ENCODE assay signal across 9 cellular contexts in the genomic region with DNA sequence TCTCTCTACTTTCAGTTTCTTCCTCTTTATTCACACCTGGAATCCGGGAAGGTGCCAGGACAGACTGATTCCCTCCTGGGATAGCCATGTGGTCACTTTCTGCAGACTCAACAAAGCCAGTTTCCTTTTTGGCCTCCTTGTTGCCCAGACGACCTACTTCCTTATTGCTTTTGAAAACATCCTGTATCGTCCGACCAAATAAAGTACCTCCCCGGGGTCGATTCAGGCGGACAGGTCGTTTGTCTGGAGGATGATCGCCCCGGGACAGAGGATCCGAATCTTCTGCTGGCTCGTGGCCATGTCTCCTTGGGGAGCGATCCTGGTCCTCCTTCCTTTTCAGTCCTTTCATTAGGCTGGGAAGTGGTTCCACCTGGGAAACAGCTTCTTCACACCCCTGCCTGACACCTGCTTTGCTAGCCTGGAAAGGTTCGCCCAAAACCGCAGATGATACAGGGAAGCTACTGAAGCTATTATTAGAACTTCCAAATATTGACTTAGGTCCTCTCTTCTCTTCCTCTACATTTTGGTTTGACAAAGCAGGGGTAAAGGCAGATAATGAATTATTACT. TPM values are rescaled to one million over a fixed set of nuclear protein-coding genes. Genes with fewer than 3 reads are reported as not detected.
A peak's percentile ranks its signal among the peaks of the same experiment; 100 is the strongest.
DNase-seq lines count a peak whose midpoint lies in the region; ATAC-seq, FAIRE-seq and TF ChIP-seq lines count a peak whose summit lies in the region.
"Had no signal": no experiment of that assay in that cellular context is flagged by ENCODE, and none has a peak within 500 bp of the region (broad histone marks: within the 10 kb centered on the region; RNA-seq: fewer than 3 reads in every experiment).

No MANE protein-coding gene starts in this region.

- CTCF ChIA-PET in Calu3 (lab: Charles Lee) = no interaction called here

- no peak overlapping the region for H2AFZ ChIP-seq in astrocyte (ENCODE audit: low read depth, low read length)

- DNase-seq in Calu3 (no peak), M059J (ENCODE audit: low read depth) (peak; percentile 29), astrocyte (ENCODE audit: low read depth) (no peak), RPMI8226 (no peak), NCI-H1048 (lab: John Stamatoyannopoulos, UW) (no peak)
- DNase-seq in natural killer cell treated with Interleukin-12 subunit alpha and Interleukin-12 subunit beta and Interleukin-15 and Interleukin-18, amount 100 ng/mL, for 72 hours (ENCODE audit: low spot score) = no peak
- DNase-seq in stimulated activated CD4-positive, alpha-beta T cell treated with anti-CD3 and anti-CD28 coated beads, Interleukin-1b, Interleukin-23, amount 100 ng/mL, for 48 hours = no peak
- DNase-seq: hippocampal formation had no signal

- H3K27me3 Mint-ChIP-seq in Calu3 (ENCODE audit: unreplicated experiment) (no peaks in the 10 kb centered on the region), astrocyte (ENCODE audit: low read depth, unreplicated experiment) (no peaks in the 10 kb centered on the region)
- no peaks in the 10 kb centered on the region for H3K27me3 Mint-ChIP-seq in natural killer cell treated with Interleukin-12 subunit alpha and Interleukin-12 subunit beta and Interleukin-15 and Interleukin-18, amount 100 ng/mL, for 72 hours

- intact Hi-C loops in Calu3 (cut with micrococcal nuclease; ENCODE audit: unreplicated experiment) = no loop called here

- H3K36me3 Mint-ChIP-seq in Calu3 (ENCODE audit: insufficient read depth, unreplicated experiment) = peaks cover 28% of the 10 kb centered on the region
- H3K36me3 Mint-ChIP-seq in astrocyte (ENCODE audit: low read depth, unreplicated experiment) = peaks cover 17% of the 10 kb centered on the region
- H3K36me3 Mint-ChIP-seq in natural killer cell treated with Interleukin-12 subunit alpha and Interleukin-12 subunit beta and Interleukin-15 and Interleukin-18, amount 100 ng/mL, for 72 hours = peaks cover 11% of the 10 kb centered on the region

- peaks cover 66% of the 10 kb centered on the region for H3K79me2 ChIP-seq in astrocyte (ENCODE audit: insufficient read depth, low read length)

- peaks cover 21% of the 10 kb centered on the region for H3K4me1 ChIP-seq in astrocyte (ENCODE audit: insufficient read depth, low read length)

- H3K4me3 ChIP-seq in astrocyte (ENCODE audit: insufficient read depth, low read depth, low read length) = no peak overlapping the region

- H3K27ac Mint-ChIP-seq in Calu3 (ENCODE audit: unreplicated experiment) (no peak overlapping the region), astrocyte (ENCODE audit: unreplicated experiment) (no peak overlapping the region)
- peak overlapping the region; percentile 91 for H3K27ac Mint-ChIP-seq in natural killer cell treated with Interleukin-12 subunit alpha and Interleukin-12 subunit beta and Interleukin-15 and Interleukin-18, amount 100 ng/mL, for 72 hours

- no peak for FAIRE-seq in astrocyte (lab: Jason Lieb, UNC)

- no peak overlapping the region for H3K27ac ChIP-seq in astrocyte (ENCODE audit: low read depth, low read length)

- ATAC-seq in natural killer cell treated with Interleukin-12 subunit alpha and Interleukin-12 subunit beta and Interleukin-15 and Interleukin-18, amount 100 ng/mL, for 72 hours = no peak
- no peak for ATAC-seq in GM21528 (IDR thresholded peaks at IDR 0.05; ENCODE audit: low FRiP score, unreplicated experiment)

- peak overlapping the region; percentile 96 for H3K4me2 ChIP-seq in astrocyte (ENCODE audit: low read length)

- H4K20me1 ChIP-seq in astrocyte (ENCODE audit: insufficient read depth, low read length) = peaks cover 55% of the 10 kb centered on the region

- BruUV-seq in Calu3 (replicated peaks; lab: Mats Ljungman, UMichigan) = no TSS peak

- no peaks in the 10 kb centered on the region for H3K9me3 ChIP-seq in astrocyte (ENCODE audit: insufficient read depth, low read depth, low read length)

- H3K36me3 ChIP-seq in astrocyte (ENCODE audit: insufficient read depth, low read length) = peaks cover 12% of the 10 kb centered on the region

- H3K9me3 Mint-ChIP-seq in Calu3 (ENCODE audit: low read depth, unreplicated experiment) = no peaks in the 10 kb centered on the region
- no peaks in the 10 kb centered on the region for H3K9me3 Mint-ChIP-seq in astrocyte (ENCODE audit: unreplicated experiment)
- no peaks in the 10 kb centered on the region for H3K9me3 Mint-ChIP-seq in natural killer cell treated with Interleukin-12 subunit alpha and Interleukin-12 subunit beta and Interleukin-15 and Interleukin-18, amount 100 ng/mL, for 72 hours

- no peaks in the 10 kb centered on the region for H3K27me3 ChIP-seq in astrocyte (ENCODE audit: insufficient read depth, low read length)

- H3K4me1 Mint-ChIP-seq in Calu3 (ENCODE audit: low read depth, unreplicated experiment) (peaks cover 8% of the 10 kb centered on the region), astrocyte (ENCODE audit: low read depth, unreplicated experiment) (peaks cover 27% of the 10 kb centered on the region)
- peaks cover 30 to 41% of the 10 kb centered on the region in 2 donors for H3K4me1 Mint-ChIP-seq in natural killer cell treated with Interleukin-12 subunit alpha and Interleukin-12 subunit beta and Interleukin-15 and Interleukin-18, amount 100 ng/mL, for 72 hours (ENCODE audit: low read depth in 2 of 2)

- H3K9ac ChIP-seq in astrocyte (ENCODE audit: low read length) = peak overlapping the region; percentile 19

- peak overlapping the region; percentile 10 for H3K4me3 Mint-ChIP-seq in Calu3 (ENCODE audit: low read depth, unreplicated experiment)
- H3K4me3 Mint-ChIP-seq in astrocyte (ENCODE audit: unreplicated experiment) = peak overlapping the region; percentile 82
- H3K4me3 Mint-ChIP-seq in natural killer cell treated with Interleukin-12 subunit alpha and Interleukin-12 subunit beta and Interleukin-15 and Interleukin-18, amount 100 ng/mL, for 72 hours = peak overlapping the region; percentile 97

- TF ChIP-seq CTCF in Calu3 (IDR thresholded peaks at IDR 0.05; ENCODE audit: unreplicated experiment) = no peak
- no peak for TF ChIP-seq CTCF in astrocyte (IDR thresholded peaks at IDR 0.05; ENCODE audit: insufficient read depth, low read depth, low read length)

RNA-seq across cellular contexts. Expression of a gene that starts 1.2 kb away (rescaled TPM):
- total RNA-seq in Calu3 (2022) = 64.1 and 66.5 TPM in 2 replicates
- 33.6 and 54.6 TPM in 2 replicates for total RNA-seq in M059J (2014; rRNA removed; shearing (Covaris generic))
- 84.2 and 86.7 TPM in 2 replicates for total RNA-seq in astrocyte
- 100 to 1,000 TPM; 161 to 193 TPM for total RNA-seq in natural killer cell treated with Interleukin-12 subunit alpha and Interleukin-12 subunit beta and Interleukin-15 and Interleukin-18, amount 100 ng/mL, for 72 hours

RNA-seq across cellular contexts. Expression of a gene that starts 2.0 kb away (rescaled TPM):
- 10.4 and 11.3 TPM in 2 replicates for total RNA-seq in Calu3 (2022)
- total RNA-seq in M059J (2014; rRNA removed; shearing (Covaris generic)) = 26.4 and 34.9 TPM in 2 replicates
- 13.5 and 16.8 TPM in 2 replicates for total RNA-seq in astrocyte
- total RNA-seq in natural killer cell treated with Interleukin-12 subunit alpha and Interleukin-12 subunit beta and Interleukin-15 and Interleukin-18, amount 100 ng/mL, for 72 hours = 10 to 100 TPM in 1 of 2 donors, 1 to 10 TPM in 1; 8.1 to 10.9 TPM

RNA-seq across cellular contexts. Expression of a gene that starts 39.5 kb away (rescaled TPM):
- total RNA-seq in Calu3 (2022) (23.4 and 28.2 TPM in 2 replicates), astrocyte (3.1 and 3.2 TPM in 2 replicates)
- total RNA-seq in M059J (2014; rRNA removed; shearing (Covaris generic)) = 11.2 and 16.2 TPM in 2 replicates
- total RNA-seq in natural killer cell treated with Interleukin-12 subunit alpha and Interleukin-12 subunit beta and Interleukin-15 and Interleukin-18, amount 100 ng/mL, for 72 hours = 10 to 100 TPM; 12.3 to 49.3 TPM

RNA-seq across cellular contexts. Expression of a gene that starts 39.8 kb away (rescaled TPM):
- 32.2 and 34.3 TPM in 2 replicates for total RNA-seq in Calu3 (2022)
- 17.0 and 29.0 TPM in 2 replicates for total RNA-seq in M059J (2014; rRNA removed; shearing (Covaris generic))
- total RNA-seq in astrocyte = 19.9 and 23.4 TPM in 2 replicates
- total RNA-seq in natural killer cell treated with Interleukin-12 subunit alpha and Interleukin-12 subunit beta and Interleukin-15 and Interleukin-18, amount 100 ng/mL, for 72 hours = 100 to 1,000 TPM in 1 of 2 donors, 10 to 100 TPM in 1; 58.1 to 120 TPM

RNA-seq across cellular contexts. Expression of a gene that starts 55.6 kb away (rescaled TPM):
- 53.3 and 55.1 TPM in 2 replicates for total RNA-seq in Calu3 (2022)
- 31.9 and 55.0 TPM in 2 replicates for total RNA-seq in M059J (2014; rRNA removed; shearing (Covaris generic))
- total RNA-seq in astrocyte = 58.1 and 83.2 TPM in 2 replicates
- total RNA-seq in natural killer cell treated with Interleukin-12 subunit alpha and Interleukin-12 subunit beta and Interleukin-15 and Interleukin-18, amount 100 ng/mL, for 72 hours = 10 to 100 TPM; 32.6 to 54.4 TPM

Comparison
In these comparisons a context has a peak if more than half of its experiments do, and no peak if none do; other contexts are left out.
1. H3K27ac Mint-ChIP-seq: peak in natural killer cell treated with Interleukin-12 subunit alpha and Interleukin-12 subunit beta and Interleukin-15 and Interleukin-18, amount 100 ng/mL, for 72 hours (2 of 2); none in Calu3 (single experiment) and astrocyte (single experiment).
2. H3K4me3 Mint-ChIP-seq: peak in every context shown above with its lines; median percentile 97 in natural killer cell treated with Interleukin-12 subunit alpha and Interleukin-12 subunit beta and Interleukin-15 and Interleukin-18, amount 100 ng/mL, for 72 hours; 82 in astrocyte; 10 in Calu3.